In genomic region chr2:46847185-46847710, GRCh38 we compare ENCODE assay signal across 8 cellular contexts.
DNase-seq lines count a peak whose midpoint lies in the region; ATAC-seq, FAIRE-seq and TF ChIP-seq lines count a peak whose summit lies in the region.

No MANE protein-coding gene starts in this region.

- POLR2A ChIA-PET in A549 (lab: Yijun Ruan, JAX) = interaction anchor here (0.9 kb wide), 1 partner anchor 199 kb away, joined by 3 read pairs; no protein-coding TSS in a partner anchor
- POLR2A ChIA-PET in HepG2 (lab: Yijun Ruan, JAX) = no interaction called here

- dilution Hi-C loops in mammary epithelial cell (cut with HindIII; ENCODE audit: low sequenced_read_pairs) = no loop called here

- H3K27ac ChIP-seq in A549 (peak overlapping the region; percentile 97 to 99), mammary epithelial cell (ENCODE audit: insufficient read depth, low read depth, low read length) (peak overlapping the region; percentile 58), HepG2 (ENCODE audit: extremely low read length, insufficient read depth, low read length) (no peak overlapping the region), upper lobe of right lung (peak overlapping the region; percentile 80)

- TF ChIP-seq EP300 in A549 (IDR thresholded peaks at IDR 0.05) = peak; percentile 78 to 90; a peak in 4 of 5 replicates
- peak in 1 of 2 experiments; percentile 56; a peak in 1 of 4 replicates for TF ChIP-seq EP300 in HepG2 (IDR thresholded peaks at IDR 0.05; ENCODE audit: low read depth in 2 of 2, low read length in 2 of 2)
- TF ChIP-seq EP300 in HepG2 (CRISPR knock-in tag; IDR thresholded peaks at IDR 0.05; ENCODE audit: borderline replicate concordance) = no peak

- H3K9ac ChIP-seq in mammary epithelial cell (ENCODE audit: insufficient read depth, low read length) = no peak overlapping the region
- H3K9ac ChIP-seq in HepG2 (ENCODE audit: insufficient read depth, low read depth, low read length) = no peak overlapping the region; the same call in 1 of the 2 replicates

- H3K36me3 ChIP-seq in mammary epithelial cell (ENCODE audit: insufficient read depth, low read length) (no peaks in the 10 kb centered on the region), HepG2 (replicated peaks in 1 of 2; ENCODE audit: control insufficient read depth in 1 of 2, insufficient read depth in 2 of 2, low read length in 2 of 2) (no peaks in the 10 kb centered on the region), upper lobe of right lung (no peaks in the 10 kb centered on the region)

- peak; percentile 15 to 57; a peak in 4 of 5 replicates for TF ChIP-seq RAD21 in A549 (conservative IDR thresholded peaks at IDR 0.05 in 1 of 2, IDR thresholded peaks at IDR 0.05 in 1 of 2)
- no peak for TF ChIP-seq RAD21 in HepG2 (CRISPR knock-in tag; IDR thresholded peaks at IDR 0.05)

- DNase-seq in A549 (ENCODE audit: low read depth in 1 of 2, low spot score in 1 of 2) (peak; percentile 52 to 90), M059J (ENCODE audit: low read depth) (peak; percentile 98), mammary epithelial cell (peak; percentile 85), HepG2 (ENCODE audit: low spot score) (peak; percentile 77), upper lobe of right lung (peak; percentile 95), NCI-H128 (lab: John Stamatoyannopoulos, UW; ENCODE audit: unreplicated experiment) (no peak), KG1 (lab: John Stamatoyannopoulos, UW) (no peak)

- ATAC-seq in A549 (peak; percentile 45 to 68), HepG2 (peak; percentile 79), upper lobe of right lung (peak; percentile 91), GM18858 (IDR thresholded peaks at IDR 0.05; ENCODE audit: unreplicated experiment) (no peak)

- CTCF ChIA-PET in A549 (lab: Yijun Ruan, JAX) (interaction anchor here (0.8 to 1.7 kb wide), 4 partner anchors 8 to 98 kb away, joined by 3 to 5 read pairs (median 4); no protein-coding TSS in a partner anchor), mammary epithelial cell (lab: Charles Lee; ENCODE audit: low non-redundant PET) (interaction anchor here (0.5 kb wide), 1 partner anchor 368 kb away, joined by 3 read pairs; no protein-coding TSS in a partner anchor), HepG2 (lab: Yijun Ruan, JAX; ENCODE audit: low intra/inter-chr PET ratio, low total read pairs) (no interaction called here)

- H2AFZ ChIP-seq in mammary epithelial cell (ENCODE audit: low read depth, low read length) (peak overlapping the region; percentile 53), HepG2 (ENCODE audit: low read length) (no peak overlapping the region)

- FAIRE-seq in A549 (lab: Jason Lieb, UNC) (no peak), HepG2 (lab: Jason Lieb, UNC) (peak; percentile 79)

- H3K4me3 ChIP-seq in A549 (no peak overlapping the region), mammary epithelial cell (replicated peaks in 1 of 3; ENCODE audit: insufficient read depth in 1 of 3, low read depth in 2 of 3, low read length in 3 of 3) (no peak overlapping the region), HepG2 (replicated peaks in 1 of 3; ENCODE audit: insufficient read depth in 1 of 3, low read depth in 2 of 3, low read length in 3 of 3) (peak overlapping the region in 1 of 3 experiments; percentile 32; a peak in 1 of 6 replicates), upper lobe of right lung (no peak overlapping the region)

- intact Hi-C loops in mammary epithelial cell (cut with micrococcal nuclease) = no loop called here
- intact Hi-C loops in HepG2 (cut with micrococcal nuclease; ENCODE audit: unreplicated experiment) = no loop called here
- intact Hi-C loops in upper lobe of right lung (cut with DNase I) = no loop called here

- no peaks in the 10 kb centered on the region for H3K27me3 ChIP-seq in mammary epithelial cell (ENCODE audit: insufficient read depth, low read length)
- peaks cover 5 to 71% of the 10 kb centered on the region in 2 experiments for H3K27me3 ChIP-seq in HepG2 (ENCODE audit: control insufficient read depth in 1 of 2, insufficient read depth in 2 of 2, low read length in 2 of 2)
- no peaks in the 10 kb centered on the region for H3K27me3 ChIP-seq in upper lobe of right lung

- 20% methylated on average over 12 of the region's 12 CpGs for whole genome bisulfite sequencing in A549 (ENCODE audit: missing lambda C conversion rate)
- WGBS in mammary epithelial cell (ENCODE audit: low coverage, missing lambda C conversion rate) = 14% methylated on average over 12 of the region's 12 CpGs
- WGBS in HepG2 (ENCODE audit: low lambda C conversion rate) = 6% methylated on average over 12 of the region's 12 CpGs

- no peak for TF ChIP-seq CTCF in A549 (IDR thresholded peaks at IDR 0.05)
- no peak for TF ChIP-seq CTCF in mammary epithelial cell (conservative IDR thresholded peaks at IDR 0.05 in 1 of 2, IDR thresholded peaks at IDR 0.05 in 1 of 2; ENCODE audit: extremely low read depth in 1 of 2, insufficient read depth in 1 of 2, low read depth in 1 of 2, low read length in 2 of 2)
- TF ChIP-seq CTCF in HepG2 (CRISPR knock-in tag; IDR thresholded peaks at IDR 0.05) = 0 out of 2 replicates have a peak, but pooled peaks have one; percentile 6
- no peak for TF ChIP-seq CTCF in upper lobe of right lung (IDR thresholded peaks at IDR 0.05)

- H3K4me2 ChIP-seq in A549 = peak overlapping the region; percentile 62
- H3K4me2 ChIP-seq in mammary epithelial cell (ENCODE audit: insufficient read depth, low read depth, low read length) = peak overlapping the region; percentile 54
- H3K4me2 ChIP-seq in HepG2 (ENCODE audit: low read depth, low read length) = peak overlapping the region; percentile 43

- H3K79me2 ChIP-seq in mammary epithelial cell (ENCODE audit: insufficient read depth, low read length) (no peaks in the 10 kb centered on the region), HepG2 (ENCODE audit: insufficient read depth, low read length) (no peaks in the 10 kb centered on the region)

- H3K4me1 ChIP-seq in A549 (peaks cover 64% of the 10 kb centered on the region), mammary epithelial cell (ENCODE audit: insufficient read depth, low read length) (peaks cover 63% of the 10 kb centered on the region), HepG2 (ENCODE audit: insufficient read depth, low read length) (peaks cover 50% of the 10 kb centered on the region), upper lobe of right lung (peaks cover 53% of the 10 kb centered on the region)

- H3K9me3 ChIP-seq in A549 (no peaks in the 10 kb centered on the region), mammary epithelial cell (replicated peaks; ENCODE audit: insufficient read depth, low read length) (no peaks in the 10 kb centered on the region), HepG2 (ENCODE audit: low read length) (no peaks in the 10 kb centered on the region), upper lobe of right lung (no peaks in the 10 kb centered on the region)

- BruUV-seq in mammary epithelial cell (replicated peaks; lab: Mats Ljungman, UMichigan) = no TSS peak
- no TSS peak for BruUV-seq in HepG2 (replicated peaks; lab: Mats Ljungman, UMichigan)

- in situ Hi-C loops in mammary epithelial cell (cut with MboI; ENCODE audit: low sequenced_read_pairs in 2 of 2) = no loop called here
- in situ Hi-C loops in HepG2 (cut with HindIII; ENCODE audit: extremely low pct_ligation_motif_present, low pct_unique_long_range_greater_than_20kb) = no loop called here

- no peak for TF ChIP-seq POLR2A in A549 (IDR thresholded peaks at IDR 0.05; ENCODE audit: low read length)
- no peak for TF ChIP-seq POLR2A in HepG2 (IDR thresholded peaks at IDR 0.05; ENCODE audit: insufficient read depth in 1 of 2, low read depth in 2 of 2, low read length in 2 of 2)

- H4K20me1 ChIP-seq in mammary epithelial cell (ENCODE audit: insufficient read depth, low read length) (no peaks in the 10 kb centered on the region), HepG2 (ENCODE audit: insufficient read depth, low read length) (no peaks in the 10 kb centered on the region)

TF ChIP-seq in A549, 52 proteins besides CTCF, POLR2A, EP300 and RAD21 (continues in another document):
- TF ChIP-seq E2F6 (IDR thresholded peaks at IDR 0.05; ENCODE audit: borderline replicate concordance, low read depth) (no peak), FOSL2 (IDR thresholded peaks at IDR 0.05) (peak; percentile 25; the same call in 1 of the 2 replicates), FOSL2 (CRISPR knock-in tag; IDR thresholded peaks at IDR 0.05) (peak; percentile 38; the same call in 1 of the 2 replicates)

TF ChIP-seq in HepG2, 621 proteins besides CTCF, POLR2A, EP300 and RAD21 (continues in another document):
- TF ChIP-seq NFIB (CRISPR knock-in tag; IDR thresholded peaks at IDR 0.05; ENCODE audit: borderline replicate concordance) = no peak
- no peak for TF ChIP-seq E2F1 (CRISPR knock-in tag; IDR thresholded peaks at IDR 0.05)
- TF ChIP-seq ZNF264 (CRISPR knock-in tag; IDR thresholded peaks at IDR 0.05) = no peak
- TF ChIP-seq ZNF280D (CRISPR knock-in tag; IDR thresholded peaks at IDR 0.05) = no peak
- TF ChIP-seq ZIK1 (CRISPR knock-in tag; IDR thresholded peaks at IDR 0.05; ENCODE audit: borderline replicate concordance, low read depth) = no peak

Comparison
In these comparisons a context has a peak if more than half of its experiments do, and no peak if none do; other contexts are left out.
1. DNase-seq: peak in A549 (2 of 2), M059J (single experiment), mammary epithelial cell (single experiment), HepG2 (single experiment) and upper lobe of right lung (single experiment); none in NCI-H128 (single experiment) and KG1 (single experiment).
2. Of the 38 proteins assayed by ChIP-seq in both HepG2 and A549: peak only in HepG2: CTCF, HDAC2 and KDM1A; only in A549: ESRRA, JUN, JUNB, MAX, PBX3, RAD21 and 1 more; in both: FOSL2; in neither: 25; mixed calls (peak in some experiments, not most) for 2.
3. Peak in every context shown above with its lines, with median percentiles within 50 percentile points of each other: H3K4me2 ChIP-seq.